In genomic region chr6:53119772-53120409, GRCh38 we compare ENCODE assay signal across 9 cellular contexts. TPM values are rescaled to one million over a fixed set of nuclear protein-coding genes. Genes with fewer than 3 reads are reported as not detected.
DNase-seq lines count a peak whose midpoint lies in the region; ATAC-seq and TF ChIP-seq lines count a peak whose summit lies in the region.
"Had no signal": no experiment of that assay in that cellular context is flagged by ENCODE, and none has a peak within 500 bp of the region (broad histone marks: within the 10 kb centered on the region; RNA-seq: fewer than 3 reads in every experiment).

No MANE protein-coding gene starts in this region.

- no peak for TF ChIP-seq CTCF in breast epithelium (IDR thresholded peaks at IDR 0.05)

- H3K9me3 ChIP-seq in breast epithelium: no peaks in the 10 kb centered on the region
- H3K9me3 ChIP-seq in mesenchymal stem cell (ENCODE audit: control insufficient read depth, low read length): peaks cover 2% of the 10 kb centered on the region

- H3K27me3 Mint-ChIP-seq in activated CD8-positive, alpha-beta memory T cell treated with anti-CD3 and anti-CD28 coated beads, Interleukin-2, amount 10 ng/mL, durations not matched to agents 7 days and 5 days: peaks cover 6% of the 10 kb centered on the region

- no peaks in the 10 kb centered on the region for H3K4me1 ChIP-seq in breast epithelium
- peaks cover 3% of the 10 kb centered on the region for H3K4me1 ChIP-seq in mesenchymal stem cell (ENCODE audit: control insufficient read depth, insufficient read depth, low read depth, low read length)

- CTCF ChIA-PET in activated CD8-positive, alpha-beta memory T cell treated with anti-CD3 and anti-CD28 coated beads, Interleukin-2, amount 10 ng/mL, durations not matched to agents 7 days and 5 days (lab: Charles Lee): no interaction called here

- no peak overlapping the region for H3K4ac ChIP-seq in mesenchymal stem cell (ENCODE audit: low read depth in 1 of 2, low read length in 2 of 2)

- peak overlapping the region; percentile 66 for H3K9ac ChIP-seq in mesenchymal stem cell (ENCODE audit: low read length)

- no peak overlapping the region for H4K91ac ChIP-seq in mesenchymal stem cell (ENCODE audit: low read length)

- H3K27ac ChIP-seq in breast epithelium (peak overlapping the region; percentile 69 to 72), mesenchymal stem cell (ENCODE audit: low read length, poor library complexity, severe bottlenecking) (no peak overlapping the region)

- no peak overlapping the region for H2BK15ac ChIP-seq in mesenchymal stem cell (ENCODE audit: low read depth, poor library complexity, severe bottlenecking)

- no peak overlapping the region for H3K4me2 ChIP-seq in mesenchymal stem cell (ENCODE audit: low read length, poor library complexity, severe bottlenecking)

- peak overlapping the region in 1 of 2 experiments; percentile 51 for H2BK12ac ChIP-seq in mesenchymal stem cell (ENCODE audit: low read length in 2 of 2)

- H3K27me3 ChIP-seq in breast epithelium (no peaks in the 10 kb centered on the region), mesenchymal stem cell (ENCODE audit: control insufficient read depth in 1 of 2, insufficient read depth in 1 of 2, low read length in 2 of 2) (no peaks in the 10 kb centered on the region)

- H3K14ac ChIP-seq in mesenchymal stem cell (ENCODE audit: low read length in 2 of 2): peak overlapping the region in 1 of 2 experiments; percentile 87

- H2AK5ac ChIP-seq in mesenchymal stem cell (ENCODE audit: low read length, severe bottlenecking): no peak overlapping the region

- no peak overlapping the region for H2BK5ac ChIP-seq in mesenchymal stem cell (ENCODE audit: low read depth, low read length, poor library complexity, severe bottlenecking)

- ATAC-seq in activated CD8-positive, alpha-beta memory T cell treated with anti-CD3 and anti-CD28 coated beads, Interleukin-2, amount 10 ng/mL, durations not matched to agents 7 days and 5 days: no peak

- no peaks in the 10 kb centered on the region for H3K79me1 ChIP-seq in mesenchymal stem cell (replicated peaks; ENCODE audit: low read length, poor library complexity, severe bottlenecking)

- intact Hi-C loops in breast epithelium (cut with DNase I; ENCODE audit: low total_unique reads): no loop called here

- H4K8ac ChIP-seq in mesenchymal stem cell (ENCODE audit: low read length): peak overlapping the region; percentile 4

- DNase-seq in COR-L47 (lab: John Stamatoyannopoulos, UW) (peak; percentile 53), NCI-H1930 (lab: John Stamatoyannopoulos, UW) (peak; percentile 17 to 68), breast epithelium (ENCODE audit: low spot score in 2 of 2) (peak; percentile 27 to 78), mesenchymal stem cell (peak; percentile 89), NCI-H2107 treated with DMSO at 0.1 percent for 48 hours (lab: John Stamatoyannopoulos, UW; ENCODE audit: unreplicated experiment) (no peak), SW 1271 (lab: John Stamatoyannopoulos, UW) (no peak)
- no peak for DNase-seq in activated effector memory CD4-positive, alpha-beta T cell treated with anti-CD3 and anti-CD28 coated beads, Interleukin-2, amount 50 U/mL, for 16 hours
- DNase-seq in activated CD8-positive, alpha-beta memory T cell treated with anti-CD3 and anti-CD28 coated beads, Interleukin-2, amount 10 ng/mL, durations not matched to agents 7 days and 5 days: no peak

- H3K4me3 ChIP-seq in breast epithelium (no peak overlapping the region), mesenchymal stem cell (ENCODE audit: insufficient read depth in 1 of 2, low read depth in 1 of 2, low read length in 2 of 2) (no peak overlapping the region)

- H3K27ac Mint-ChIP-seq in activated CD8-positive, alpha-beta memory T cell treated with anti-CD3 and anti-CD28 coated beads, Interleukin-2, amount 10 ng/mL, durations not matched to agents 7 days and 5 days: no peak overlapping the region

- H3K18ac ChIP-seq in mesenchymal stem cell (ENCODE audit: low read depth in 1 of 2, low read length in 2 of 2): peak overlapping the region; percentile 73 to 86

- H3K36me3 Mint-ChIP-seq in activated CD8-positive, alpha-beta memory T cell treated with anti-CD3 and anti-CD28 coated beads, Interleukin-2, amount 10 ng/mL, durations not matched to agents 7 days and 5 days: no peaks in the 10 kb centered on the region

- no peak for TF ChIP-seq POLR2A in breast epithelium (IDR thresholded peaks at IDR 0.05)

- H2AFZ ChIP-seq in mesenchymal stem cell (ENCODE audit: low read depth, low read length): no peak overlapping the region

- H3K36me3 ChIP-seq in breast epithelium (no peaks in the 10 kb centered on the region), mesenchymal stem cell (ENCODE audit: control insufficient read depth in 1 of 2, insufficient read depth in 2 of 2, low read depth in 1 of 2, low read length in 2 of 2) (no peaks in the 10 kb centered on the region)

- WGBS in mesenchymal stem cell: 0% methylated on average over 3 of the region's 4 CpGs

- H3K4me1 Mint-ChIP-seq in activated CD8-positive, alpha-beta memory T cell treated with anti-CD3 and anti-CD28 coated beads, Interleukin-2, amount 10 ng/mL, durations not matched to agents 7 days and 5 days: no peaks in the 10 kb centered on the region

- H2BK120ac ChIP-seq in mesenchymal stem cell (ENCODE audit: low read depth, low read length): no peak overlapping the region

- no peak overlapping the region for H3K4me3 Mint-ChIP-seq in activated CD8-positive, alpha-beta memory T cell treated with anti-CD3 and anti-CD28 coated beads, Interleukin-2, amount 10 ng/mL, durations not matched to agents 7 days and 5 days

- no peaks in the 10 kb centered on the region for H3K9me3 Mint-ChIP-seq in activated CD8-positive, alpha-beta memory T cell treated with anti-CD3 and anti-CD28 coated beads, Interleukin-2, amount 10 ng/mL, durations not matched to agents 7 days and 5 days (ENCODE audit: low read depth)

- H3K23ac ChIP-seq in mesenchymal stem cell (ENCODE audit: low read length in 2 of 2): no peak overlapping the region

RNA-seq across cellular contexts. Expression of gene GCM1, which starts 28.8 kb away (rescaled TPM):
- under 1 TPM in 1 of 3 donors, not detected in 2; 0.32 TPM for total RNA-seq in breast epithelium
- polyA plus RNA-seq in mesenchymal stem cell (2013, experiment 1 of 2): 0.03 TPM
- not detected for polyA plus RNA-seq in mesenchymal stem cell (2013, experiment 2 of 2)
- under 1 TPM in 1 of 2 experiments, not detected in 1; 0.09 TPM for total RNA-seq in activated CD8-positive, alpha-beta memory T cell treated with anti-CD3 and anti-CD28 coated beads, Interleukin-2, amount 10 ng/mL, durations not matched to agents 7 days and 5 days
- total RNA-seq: G401 had no signal

RNA-seq across cellular contexts. Expression of gene FBXO9, which starts 54.7 kb away (rescaled TPM):
- total RNA-seq in breast epithelium: 10 to 100 TPM; 58.9 to 88.5 (median 68.5) TPM
- 47.0 TPM for polyA plus RNA-seq in mesenchymal stem cell (2013, experiment 1 of 2)
- polyA plus RNA-seq in mesenchymal stem cell (2013, experiment 2 of 2): 49.2 TPM
- 10 to 100 TPM; 61.8 to 67.3 TPM for total RNA-seq in activated CD8-positive, alpha-beta memory T cell treated with anti-CD3 and anti-CD28 coated beads, Interleukin-2, amount 10 ng/mL, durations not matched to agents 7 days and 5 days

RNA-seq across cellular contexts. Expression of gene CILK1, which starts 58.3 kb away (rescaled TPM):
- 10 to 100 TPM; 15.1 to 27.7 (median 16.6) TPM for total RNA-seq in breast epithelium
- polyA plus RNA-seq in mesenchymal stem cell (2013, experiment 1 of 2): 12.2 TPM
- polyA plus RNA-seq in mesenchymal stem cell (2013, experiment 2 of 2): 12.6 TPM
- total RNA-seq in activated CD8-positive, alpha-beta memory T cell treated with anti-CD3 and anti-CD28 coated beads, Interleukin-2, amount 10 ng/mL, durations not matched to agents 7 days and 5 days: 1 to 10 TPM; 5.9 to 7.5 TPM

Comparison
In these comparisons a context has a peak if more than half of its experiments do, and no peak if none do; other contexts are left out.
1. DNase-seq: peak in COR-L47 (single experiment), NCI-H1930 (2 of 2), breast epithelium (2 of 2) and mesenchymal stem cell (single experiment); none in activated effector memory CD4-positive, alpha-beta T cell treated with anti-CD3 and anti-CD28 coated beads, Interleukin-2, amount 50 U/mL, for 16 hours (single experiment), activated CD8-positive, alpha-beta memory T cell treated with anti-CD3 and anti-CD28 coated beads, Interleukin-2, amount 10 ng/mL, durations not matched to agents 7 days and 5 days (single experiment), NCI-H2107 treated with DMSO at 0.1 percent for 48 hours (single experiment) and SW 1271 (0 of 2).